Comparison of ENCODE assay signal across 10 cellular contexts in genomic region chr6:85451586-85452306, GRCh38. TPM values are rescaled to one million over a fixed set of nuclear protein-coding genes. Genes with fewer than 3 reads are reported as not detected.
A peak's percentile ranks its signal among the peaks of the same experiment; 100 is the strongest.
DNase-seq lines count a peak whose midpoint lies in the region; ATAC-seq and TF ChIP-seq lines count a peak whose summit lies in the region.
"Had no signal": no experiment of that assay in that cellular context is flagged by ENCODE, and none has a peak within 500 bp of the region (broad histone marks: within the 10 kb centered on the region; RNA-seq: fewer than 3 reads in every experiment).

No MANE protein-coding gene starts in this region.

- peak overlapping the region; percentile 20 for H3K4me3 ChIP-seq in CD4-positive, CD25-positive, alpha-beta regulatory T cell (ENCODE audit: low read depth, low read length)
- H3K4me3 ChIP-seq in MM.1S (ENCODE audit: low read length), result no peak overlapping the region

- peaks cover 0 to 8% (median 0%) of the 10 kb centered on the region in 7 donors for H3K9me3 Mint-ChIP-seq in CD4-positive, CD25-positive, alpha-beta regulatory T cell
- no peaks in the 10 kb centered on the region for H3K9me3 Mint-ChIP-seq in effector memory CD8-positive, alpha-beta T cell
- H3K9me3 Mint-ChIP-seq in osteocyte (ENCODE audit: unreplicated experiment), result no peaks in the 10 kb centered on the region

- H3K4me1 Mint-ChIP-seq in CD4-positive, CD25-positive, alpha-beta regulatory T cell, result peaks cover 7 to 32% (median 10%) of the 10 kb centered on the region in 4 donors
- peaks cover 38 to 54% of the 10 kb centered on the region in 2 donors for H3K4me1 Mint-ChIP-seq in effector memory CD8-positive, alpha-beta T cell (ENCODE audit: low read depth in 2 of 2)
- peaks cover 69% of the 10 kb centered on the region for H3K4me1 Mint-ChIP-seq in osteocyte (ENCODE audit: unreplicated experiment)

- peaks cover 18% of the 10 kb centered on the region for H3F3A ChIP-seq in MM.1S (ENCODE audit: insufficient read depth, low read length)

- no peak overlapping the region for H3K27ac ChIP-seq in CD4-positive, CD25-positive, alpha-beta regulatory T cell (ENCODE audit: insufficient read depth, low read length, poor library complexity, severe bottlenecking)
- H3K27ac ChIP-seq in MM.1S (ENCODE audit: low read length), result no peak overlapping the region

- H3K9ac ChIP-seq in MM.1S (ENCODE audit: low read length), result no peak overlapping the region

- DNase-seq in CD4-positive, CD25-positive, alpha-beta regulatory T cell, result no peak
- DNase-seq in MM.1S, result no peak
- DNase-seq in effector memory CD8-positive, alpha-beta T cell, result no peak
- no peak for DNase-seq in osteocyte (ENCODE audit: extremely low spot score, unreplicated experiment)
- no peak for DNase-seq in activated CD4-positive, CD25-positive, alpha-beta regulatory T cell treated with anti-CD3 and anti-CD28 coated beads, Interleukin-2, amount 50 U/mL, for 72 hours
- DNase-seq in NCI-H226, result no peak
- no peak for DNase-seq in T1000 (lab: John Stamatoyannopoulos, UW)
- DNase-seq: adrenal gland; stimulated activated CD4-positive, alpha-beta T cell treated with anti-CD3 and anti-CD28 coated beads, Interleukin-4, amount 100 ng/mL, for 24 hours had no signal

- peak overlapping the region; percentile 90; the same call in 1 of the 2 replicates for H3K4me2 ChIP-seq in MM.1S (ENCODE audit: low read depth, low read length)

- no peak overlapping the region for H2AFZ ChIP-seq in MM.1S (ENCODE audit: low read length)

- H3K9me3 ChIP-seq in CD4-positive, CD25-positive, alpha-beta regulatory T cell (ENCODE audit: control insufficient read depth in 2 of 2, low read length in 2 of 2), result no peaks in the 10 kb centered on the region
- H3K9me3 ChIP-seq in MM.1S (replicated peaks; ENCODE audit: insufficient read depth, low read length), result no peaks in the 10 kb centered on the region
- H3K9me3 ChIP-seq: adrenal gland had no signal

- TF ChIP-seq CTCF in MM.1S (IDR thresholded peaks at IDR 0.05; ENCODE audit: low read length) (no peak), osteocyte (IDR thresholded peaks at IDR 0.05) (no peak)

- H3K9me2 ChIP-seq in MM.1S (replicated peaks; ENCODE audit: insufficient read depth, low read length), result no peaks in the 10 kb centered on the region

- ATAC-seq in CD4-positive, CD25-positive, alpha-beta regulatory T cell (ENCODE audit: low read depth in 2 of 2), result no peak
- no peak for ATAC-seq in effector memory CD8-positive, alpha-beta T cell (replicated peaks)
- no peak for ATAC-seq in HG02885 (IDR thresholded peaks at IDR 0.05; ENCODE audit: poor library complexity, unreplicated experiment)

- H3K27me3 Mint-ChIP-seq in CD4-positive, CD25-positive, alpha-beta regulatory T cell, result peaks cover 64% of the 10 kb centered on the region
- peaks cover 27 to 61% of the 10 kb centered on the region in 2 donors for H3K27me3 Mint-ChIP-seq in effector memory CD8-positive, alpha-beta T cell
- no peaks in the 10 kb centered on the region for H3K27me3 Mint-ChIP-seq in osteocyte (ENCODE audit: unreplicated experiment)

- no peaks in the 10 kb centered on the region for H4K20me1 ChIP-seq in MM.1S (ENCODE audit: insufficient read depth, low read length)

- no peak overlapping the region for H3K27ac Mint-ChIP-seq in CD4-positive, CD25-positive, alpha-beta regulatory T cell
- H3K27ac Mint-ChIP-seq in effector memory CD8-positive, alpha-beta T cell, result peak overlapping the region; percentile 42 to 74
- peak overlapping the region; percentile 97 for H3K27ac Mint-ChIP-seq in osteocyte (ENCODE audit: unreplicated experiment)

- H3K36me3 Mint-ChIP-seq in CD4-positive, CD25-positive, alpha-beta regulatory T cell, result no peaks in the 10 kb centered on the region
- peaks cover 5% of the 10 kb centered on the region for H3K36me3 Mint-ChIP-seq in effector memory CD8-positive, alpha-beta T cell (ENCODE audit: insufficient read depth)
- H3K36me3 Mint-ChIP-seq in osteocyte (ENCODE audit: unreplicated experiment), result peaks cover 18% of the 10 kb centered on the region

- peaks cover 15% of the 10 kb centered on the region for H3K4me1 ChIP-seq in CD4-positive, CD25-positive, alpha-beta regulatory T cell (ENCODE audit: control insufficient read depth, insufficient read depth, low read length, poor library complexity, severe bottlenecking)
- H3K4me1 ChIP-seq in MM.1S (ENCODE audit: low read length), result peaks cover 3% of the 10 kb centered on the region; the same call in 1 of the 2 replicates

- peaks cover 38% of the 10 kb centered on the region for H3K27me3 ChIP-seq in CD4-positive, CD25-positive, alpha-beta regulatory T cell (ENCODE audit: control insufficient read depth, insufficient read depth, low read length)
- no peaks in the 10 kb centered on the region for H3K27me3 ChIP-seq in MM.1S (replicated peaks; ENCODE audit: insufficient read depth, low read length)

- H3K79me2 ChIP-seq in MM.1S (ENCODE audit: low read length), result no peaks in the 10 kb centered on the region

- peak overlapping the region; percentile 58 to 90 (median 77) for H3K4me3 Mint-ChIP-seq in CD4-positive, CD25-positive, alpha-beta regulatory T cell
- H3K4me3 Mint-ChIP-seq in effector memory CD8-positive, alpha-beta T cell, result peak overlapping the region; percentile 86
- peak overlapping the region; percentile 100 for H3K4me3 Mint-ChIP-seq in osteocyte (ENCODE audit: unreplicated experiment)

- no peaks in the 10 kb centered on the region for H3K36me3 ChIP-seq in CD4-positive, CD25-positive, alpha-beta regulatory T cell (ENCODE audit: control insufficient read depth, insufficient read depth, low read length)
- no peaks in the 10 kb centered on the region for H3K36me3 ChIP-seq in MM.1S (replicated peaks; ENCODE audit: insufficient read depth, low read length)
- H3K36me3 ChIP-seq: adrenal gland had no signal

RNA-seq across cellular contexts. Expression of gene NT5E, which starts 1.9 kb away (rescaled TPM):
- total RNA-seq in CD4-positive, CD25-positive, alpha-beta regulatory T cell, result 0.62 TPM
- polyA plus RNA-seq in CD4-positive, CD25-positive, alpha-beta regulatory T cell, result 10 to 100 TPM in 3 of 4 donors, 1 to 10 TPM in 1; 5.3 to 13.7 (median 11.3) TPM
- total RNA-seq in osteocyte, result 193 and 197 TPM in 2 replicates

Comparison
In these comparisons a context has a peak if more than half of its experiments do, and no peak if none do; other contexts are left out.
1. H3K27ac Mint-ChIP-seq: peak in effector memory CD8-positive, alpha-beta T cell (2 of 2) and osteocyte (single experiment); none in CD4-positive, CD25-positive, alpha-beta regulatory T cell (0 of 3).
2. RNA of gene NT5E, which starts 1.9 kb away (total RNA-seq): 193 to 197 TPM in osteocyte; 0.62 TPM in CD4-positive, CD25-positive, alpha-beta regulatory T cell (single experiment); every median in the first group is over 100 times any median in the second.
3. Peak in every context shown above with its lines, with median percentiles within 50 percentile points of each other: H3K4me3 Mint-ChIP-seq.